7 cellular contexts compared by ENCODE assay signal in genomic region chr9:136267261-136268111, GRCh38. TPM values are rescaled to one million over a fixed set of nuclear protein-coding genes. Genes with fewer than 3 reads are reported as not detected.
DNase-seq lines count a peak whose midpoint lies in the region; ATAC-seq and TF ChIP-seq lines count a peak whose summit lies in the region.

No MANE protein-coding gene starts in this region.

- H3K4me3 ChIP-seq in epithelial cell of esophagus (ENCODE audit: low read length): peak overlapping the region; percentile 41
- H3K4me3 ChIP-seq in mucosa of descending colon: no peak overlapping the region

- peak; percentile 77 for ATAC-seq in HG02981 (IDR thresholded peaks at IDR 0.05; ENCODE audit: unreplicated experiment)
- peak; percentile 98 for ATAC-seq in mucosa of descending colon

- DNase-seq in NOMO-1 treated with DMSO at 0.1 percent for 48 hours (lab: John Stamatoyannopoulos, UW; ENCODE audit: unreplicated experiment): peak; percentile 83
- DNase-seq in activated CD8-positive, alpha-beta memory T cell treated with anti-CD3 and anti-CD28 coated beads, Interleukin-2, amount 50 U/mL, for 48 hours: peak; percentile 97
- DNase-seq in epithelial cell of esophagus (ENCODE audit: low read depth): peak; percentile 79
- peak; percentile 76 to 91 (median 88) for DNase-seq in mucosa of descending colon
- peak; percentile 72 to 73 for DNase-seq in stimulated activated CD8-positive, alpha-beta memory T cell treated with anti-CD3 and anti-CD28 coated beads, Interleukin-2, amount 100 ng/mL, for 48 hours (ENCODE audit: low read depth in 2 of 2)

- TF ChIP-seq POLR2A in GM15510 (IDR thresholded peaks at IDR 0.05; ENCODE audit: borderline replicate concordance, extremely low read depth, insufficient read length): peak; percentile 76

- TF ChIP-seq CTCF in epithelial cell of esophagus (IDR thresholded peaks at IDR 0.05; ENCODE audit: insufficient read depth, low read depth, low read length, missing control alignments): peak; percentile 16
- TF ChIP-seq CTCF in mucosa of descending colon (IDR thresholded peaks at IDR 0.05): no peak

- H3K9me3 ChIP-seq in mucosa of descending colon: no peaks in the 10 kb centered on the region

- no peaks in the 10 kb centered on the region for H3K36me3 ChIP-seq in mucosa of descending colon (ENCODE audit: low read depth)

- H3K4me1 ChIP-seq in mucosa of descending colon (ENCODE audit: low read depth): peaks cover 6% of the 10 kb centered on the region

- intact Hi-C loops in mucosa of descending colon (cut with DNase I, micrococcal nuclease): no loop called here

RNA-seq across cellular contexts. Expression of gene QSOX2, which starts 21.9 kb away (rescaled TPM):
- total RNA-seq in mucosa of descending colon: 1 to 10 TPM; 6.1 to 8.1 (median 7.1) TPM

RNA-seq across cellular contexts. Expression of gene CCDC187, which starts 36.4 kb away (rescaled TPM):
- under 1 TPM; 0.19 to 0.93 (median 0.48) TPM for total RNA-seq in mucosa of descending colon

RNA-seq across cellular contexts. Expression of gene GPSM1, which starts 59.9 kb away (rescaled TPM):
- 10 to 100 TPM in 1 of 3 donors, 1 to 10 TPM in 2; 2.4 to 15.0 (median 4.2) TPM for total RNA-seq in mucosa of descending colon
